ENCODE assay signal across 30 cellular contexts in the genomic region with DNA sequence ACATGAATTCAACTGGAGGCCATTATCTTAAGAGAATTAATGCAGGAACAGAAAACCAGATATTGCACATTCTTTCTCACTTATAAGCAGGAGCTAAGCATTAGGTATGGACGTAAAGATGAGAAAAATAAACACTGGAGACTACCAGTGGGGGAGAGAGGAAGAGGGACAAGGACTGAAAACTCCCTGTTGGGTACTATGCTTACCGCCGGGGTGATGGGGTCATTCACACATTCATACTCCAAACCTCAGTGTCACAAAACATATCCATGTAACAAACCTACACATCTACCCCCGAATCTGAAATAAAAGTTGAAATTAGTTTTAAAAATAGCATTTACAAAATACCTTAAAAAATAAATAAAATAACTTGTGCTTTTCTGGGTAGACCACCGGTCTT.
"Had no signal": no experiment of that assay in that cellular context is flagged by ENCODE, and none has a peak within 500 bp of the region (broad histone marks: within the 10 kb centered on the region; RNA-seq: fewer than 3 reads in every experiment).

No MANE protein-coding gene starts in this region.

- H3K27ac Mint-ChIP-seq: activated CD4-positive, alpha-beta memory T cell treated with anti-CD3 and anti-CD28 coated beads for 36 hours; activated CD4-positive, alpha-beta T cell treated with anti-CD3 and anti-CD28 coated beads for 36 hours; activated CD4-positive, alpha-beta T cell treated with anti-CD3 and anti-CD28 coated beads, Interleukin-2, amount 10 ng/mL, durations not matched to agents 24 days and 14 days; activated CD8-positive, alpha-beta memory T cell treated with anti-CD3 and anti-CD28 coated beads, Interleukin-2, amount 10 ng/mL, durations not matched to agents 7 days and 5 days; activated CD8-positive, alpha-beta T cell treated with anti-CD3 and anti-CD28 coated beads, Interleukin-2, amount 10 ng/mL, durations not matched to agents 7 days and 5 days; activated naive CD4-positive, alpha-beta T cell treated with anti-CD3 and anti-CD28 coated beads, Interleukin-2, amount 10 ng/mL, durations not matched to agents 7 days and 5 days; activated naive CD8-positive, alpha-beta T cell; activated T-helper 1 cell treated with anti-CD3 and anti-CD28 coated beads, Interleukin-12 subunit alpha, Interleukin-12 subunit beta, Interleukin-2, Interleukin-4 antibody, amounts not matched to agents 30 ng/mL and 10 ng/mL and 1 ng/mL, durations not matched to agents 14 hours and 24 hours and 36 hours; activated T-helper 2 cell treated with anti-CD3 and anti-CD28 coated beads, Interferon-gamma antibody, Interleukin-2, Interleukin-4, amounts not matched to agents 10 μg/mL and 5 μg/mL and 100 μg/mL, durations not matched to agents 14 hours and 24 hours and 36 hours; dendritic cell treated with granulocyte-macrophage colony-stimulating factor and Interleukin-4, amounts not matched to agents 40 ng/mL and 50 ng/mL, for 4 days had no signal

- H3K4me1 ChIP-seq: body of pancreas, colonic mucosa, foreskin keratinocyte, gastrocnemius medialis had no signal

- H3K27ac ChIP-seq: body of pancreas, colonic mucosa, foreskin keratinocyte, gastrocnemius medialis had no signal

- H3K4me3 Mint-ChIP-seq: activated CD4-positive, alpha-beta memory T cell treated with anti-CD3 and anti-CD28 coated beads for 36 hours; activated CD4-positive, alpha-beta T cell treated with anti-CD3 and anti-CD28 coated beads for 36 hours; activated CD4-positive, alpha-beta T cell treated with anti-CD3 and anti-CD28 coated beads, Interleukin-2, amount 10 ng/mL, durations not matched to agents 24 days and 14 days; activated CD8-positive, alpha-beta memory T cell treated with anti-CD3 and anti-CD28 coated beads, Interleukin-2, amount 10 ng/mL, durations not matched to agents 7 days and 5 days; activated CD8-positive, alpha-beta T cell treated with anti-CD3 and anti-CD28 coated beads, Interleukin-2, amount 10 ng/mL, durations not matched to agents 7 days and 5 days; activated naive CD4-positive, alpha-beta T cell treated with anti-CD3 and anti-CD28 coated beads, Interleukin-2, amount 10 ng/mL, durations not matched to agents 7 days and 5 days; activated naive CD8-positive, alpha-beta T cell; activated T-helper 1 cell treated with anti-CD3 and anti-CD28 coated beads, Interleukin-12 subunit alpha, Interleukin-12 subunit beta, Interleukin-2, Interleukin-4 antibody, amounts not matched to agents 30 ng/mL and 10 ng/mL and 1 ng/mL, durations not matched to agents 14 hours and 24 hours and 36 hours; dendritic cell treated with granulocyte-macrophage colony-stimulating factor and Interleukin-4, amounts not matched to agents 40 ng/mL and 50 ng/mL, for 4 days had no signal

- H3K36me3 Mint-ChIP-seq: activated CD4-positive, alpha-beta memory T cell treated with anti-CD3 and anti-CD28 coated beads for 36 hours had no signal

- H3K9me3 ChIP-seq: colonic mucosa, esophagus muscularis mucosa, gastrocnemius medialis, heart left ventricle had no signal

- DNase-seq: activated CD4-positive, alpha-beta memory T cell treated with anti-CD3 and anti-CD28 coated beads for 36 hours; activated CD4-positive, alpha-beta T cell treated with anti-CD3 and anti-CD28 coated beads for 36 hours; activated CD4-positive, alpha-beta T cell treated with anti-CD3 and anti-CD28 coated beads, Interleukin-2, amount 10 ng/mL, durations not matched to agents 24 days and 14 days; activated CD4-positive, CD25-positive, alpha-beta regulatory T cell; activated CD4-positive, CD25-positive, alpha-beta regulatory T cell treated with anti-CD3 and anti-CD28 coated beads, Interleukin-2, amount 50 U/mL, for 72 hours; activated CD8-positive, alpha-beta memory T cell treated with anti-CD3 and anti-CD28 coated beads, Interleukin-2, amount 10 ng/mL, durations not matched to agents 7 days and 5 days; activated CD8-positive, alpha-beta memory T cell treated with anti-CD3 and anti-CD28 coated beads, Interleukin-2, amount 50 U/mL, for 4 hours; activated CD8-positive, alpha-beta T cell treated with anti-CD3 and anti-CD28 coated beads, Interleukin-2, amount 10 ng/mL, durations not matched to agents 7 days and 5 days; activated effector memory CD4-positive, alpha-beta T cell treated with anti-CD3 and anti-CD28 coated beads, Interleukin-2, amount 50 U/mL, for 16 hours; activated naive CD4-positive, alpha-beta T cell treated with anti-CD3 and anti-CD28 coated beads, Interleukin-2, amount 10 ng/mL, durations not matched to agents 7 days and 5 days; activated T-cell treated with anti-CD3 and anti-CD28 coated beads, Interleukin-2, amount 50 U/mL, for 1 hour; activated T-cell treated with anti-CD3 and anti-CD28 coated beads, Interleukin-2, amount 50 U/mL, for 48 hours; amniotic stem cell; anterior cingulate cortex; body of pancreas; caudate nucleus; colonic mucosa; dorsolateral prefrontal cortex; effector memory CD4-positive, alpha-beta T cell; erythroblast; foreskin keratinocyte; gastrocnemius medialis; glutamatergic neuron; heart left ventricle; T-helper 2 cell had no signal

- H3K27me3 Mint-ChIP-seq: activated CD4-positive, alpha-beta T cell treated with anti-CD3 and anti-CD28 coated beads for 36 hours; activated CD8-positive, alpha-beta memory T cell treated with anti-CD3 and anti-CD28 coated beads, Interleukin-2, amount 10 ng/mL, durations not matched to agents 7 days and 5 days; activated naive CD4-positive, alpha-beta T cell treated with anti-CD3 and anti-CD28 coated beads, Interleukin-2, amount 10 ng/mL, durations not matched to agents 7 days and 5 days; activated naive CD8-positive, alpha-beta T cell; dendritic cell treated with granulocyte-macrophage colony-stimulating factor and Interleukin-4, amounts not matched to agents 40 ng/mL and 50 ng/mL, for 4 days had no signal

- H3K27me3 ChIP-seq: body of pancreas, colonic mucosa, esophagus muscularis mucosa, foreskin keratinocyte, gastrocnemius medialis, heart left ventricle had no signal

- H3K36me3 ChIP-seq: colonic mucosa, esophagus muscularis mucosa, gastrocnemius medialis, heart left ventricle had no signal

- H3K4me3 ChIP-seq: body of pancreas, colonic mucosa, dorsolateral prefrontal cortex, esophagus muscularis mucosa, gastrocnemius medialis, heart left ventricle had no signal

- H3K9me3 Mint-ChIP-seq: activated naive CD4-positive, alpha-beta T cell treated with anti-CD3 and anti-CD28 coated beads, Interleukin-2, amount 10 ng/mL, durations not matched to agents 7 days and 5 days; dendritic cell treated with granulocyte-macrophage colony-stimulating factor and Interleukin-4, amounts not matched to agents 40 ng/mL and 50 ng/mL, for 4 days had no signal

- ATAC-seq: activated CD4-positive, alpha-beta T cell treated with anti-CD3 and anti-CD28 coated beads for 36 hours; activated CD8-positive, alpha-beta memory T cell treated with anti-CD3 and anti-CD28 coated beads, Interleukin-2, amount 10 ng/mL, durations not matched to agents 7 days and 5 days; activated CD8-positive, alpha-beta T cell treated with anti-CD3 and anti-CD28 coated beads, Interleukin-2, amount 10 ng/mL, durations not matched to agents 7 days and 5 days; body of pancreas; foreskin keratinocyte; gastrocnemius medialis; heart left ventricle had no signal
